1 cellular context compared by ENCODE assay signal in the genomic region with DNA sequence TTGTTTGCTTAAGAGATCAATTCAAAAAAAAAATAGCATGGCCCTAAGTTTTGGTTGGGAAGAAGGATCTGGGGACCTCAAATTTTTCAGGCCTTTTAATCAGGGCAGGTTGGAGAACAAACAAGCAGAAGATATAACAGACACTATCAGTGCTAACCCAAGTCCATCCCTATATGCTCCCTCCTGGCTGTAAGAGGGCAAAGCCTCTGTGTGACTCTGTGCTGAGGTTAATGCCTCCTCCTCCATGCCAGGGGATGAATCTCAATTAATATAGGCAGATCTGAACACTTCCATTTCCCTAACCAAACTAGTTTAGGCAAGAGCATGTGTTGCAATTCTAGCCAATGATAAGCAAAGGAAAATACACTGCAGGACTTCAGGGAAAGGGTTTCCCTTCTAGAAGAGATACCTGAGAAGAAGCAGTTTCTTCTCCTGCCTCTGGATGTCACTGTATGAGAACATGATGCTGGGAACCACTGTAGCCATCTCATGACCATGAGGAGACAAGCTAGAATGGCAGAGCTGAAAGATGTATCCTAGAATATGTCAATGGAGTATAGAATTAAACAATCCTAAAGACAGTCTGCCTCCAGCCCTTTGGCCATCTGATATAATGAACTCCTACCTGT.
TF ChIP-seq lines count a peak whose summit lies in the region.

No MANE protein-coding gene starts in this region.

TF ChIP-seq in GM23338, 12 proteins besides CTCF, POLR2A, EP300 and RAD21:
- TF ChIP-seq ZNF462 (CRISPR knock-in tag; IDR thresholded peaks at IDR 0.05): peak; percentile 92
- no peak for TF ChIP-seq NANOG (IDR thresholded peaks at IDR 0.05; ENCODE audit: borderline replicate concordance)
- TF ChIP-seq ZNF331 (CRISPR knock-in tag; IDR thresholded peaks at IDR 0.05; ENCODE audit: low read depth): no peak
